In the genomic region with DNA sequence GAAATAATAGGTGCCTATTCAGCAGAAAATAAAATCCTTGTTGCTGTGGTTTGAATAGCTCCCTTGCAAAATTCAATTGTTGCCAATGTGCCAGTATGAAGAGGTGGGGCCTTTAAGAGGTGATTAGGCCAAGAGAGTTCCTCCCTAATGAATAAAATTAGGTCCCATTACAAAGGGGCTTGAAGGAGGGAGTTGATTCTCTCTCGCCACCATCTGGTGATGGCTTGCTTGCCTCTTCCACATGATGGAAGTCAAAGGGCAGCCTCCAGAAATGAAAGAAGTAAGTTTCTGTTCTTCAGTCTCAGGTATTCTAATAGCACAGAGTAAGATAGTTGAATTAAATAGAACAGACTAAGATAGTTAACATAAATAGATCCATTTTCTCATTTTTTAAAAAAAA, we compare ENCODE assay signal across 17 cellular contexts.
"Had no signal": no experiment of that assay in that cellular context is flagged by ENCODE, and none has a peak within 500 bp of the region (broad histone marks: within the 10 kb centered on the region; RNA-seq: fewer than 3 reads in every experiment).

No MANE protein-coding gene starts in this region.

- H3K4me3 Mint-ChIP-seq: activated naive CD4-positive, alpha-beta T cell treated with anti-CD3 and anti-CD28 coated beads, Interleukin-2, amount 50 U/mL, for 24 hours; naive thymus-derived CD4-positive, alpha-beta T cell; neural crest cell; T-helper 2 cell treated with Interferon-gamma antibody and Interleukin-4, amounts not matched to agents 5 μg/mL and 100 μg/mL, for 36 hours had no signal

- H3K9me3 Mint-ChIP-seq: activated naive CD4-positive, alpha-beta T cell treated with anti-CD3 and anti-CD28 coated beads, Interleukin-2, amount 50 U/mL, for 24 hours; T-helper 2 cell treated with Interferon-gamma antibody and Interleukin-4, amounts not matched to agents 5 μg/mL and 100 μg/mL, for 36 hours had no signal

- ATAC-seq: body of pancreas; left lung; naive thymus-derived CD4-positive, alpha-beta T cell had no signal

- H3K27ac ChIP-seq: body of pancreas, left lung, thoracic aorta, upper lobe of left lung had no signal

- H3K27ac Mint-ChIP-seq: activated naive CD4-positive, alpha-beta T cell treated with anti-CD3 and anti-CD28 coated beads, Interleukin-2, amount 50 U/mL, for 24 hours; progenitor cell of endocrine pancreas; T-helper 2 cell treated with Interferon-gamma antibody and Interleukin-4, amounts not matched to agents 5 μg/mL and 100 μg/mL, for 36 hours had no signal

- H3K27me3 ChIP-seq: body of pancreas, left lung, upper lobe of left lung had no signal

- H3K4me3 ChIP-seq: body of pancreas, left lung, lung, thoracic aorta, upper lobe of left lung had no signal

- H3K27me3 Mint-ChIP-seq: activated naive CD4-positive, alpha-beta T cell treated with anti-CD3 and anti-CD28 coated beads, Interleukin-2, amount 50 U/mL, for 24 hours; naive thymus-derived CD4-positive, alpha-beta T cell; progenitor cell of endocrine pancreas had no signal

- H3K9me3 ChIP-seq: body of pancreas, left lung, thoracic aorta, upper lobe of left lung had no signal

- DNase-seq: activated gamma-delta T cell treated with Interleukin-2 at 50 U/mL for 16 hours; activated T-cell treated with anti-CD3 and anti-CD28 coated beads, Interleukin-2, amount 50 U/mL, for 1 hour; anterior cingulate cortex; body of pancreas; kidney glomerular epithelial cell; left lung; naive thymus-derived CD4-positive, alpha-beta T cell; retina; stimulated activated CD4-positive, alpha-beta T cell treated with anti-CD3 and anti-CD28 coated beads, Interleukin-2, amount 100 ng/mL, for 48 hours; stimulated activated naive CD4-positive, alpha-beta T cell had no signal

- H3K36me3 ChIP-seq: thoracic aorta had no signal
